Comparison of ENCODE assay signal across 1 cellular context in the genomic region with DNA sequence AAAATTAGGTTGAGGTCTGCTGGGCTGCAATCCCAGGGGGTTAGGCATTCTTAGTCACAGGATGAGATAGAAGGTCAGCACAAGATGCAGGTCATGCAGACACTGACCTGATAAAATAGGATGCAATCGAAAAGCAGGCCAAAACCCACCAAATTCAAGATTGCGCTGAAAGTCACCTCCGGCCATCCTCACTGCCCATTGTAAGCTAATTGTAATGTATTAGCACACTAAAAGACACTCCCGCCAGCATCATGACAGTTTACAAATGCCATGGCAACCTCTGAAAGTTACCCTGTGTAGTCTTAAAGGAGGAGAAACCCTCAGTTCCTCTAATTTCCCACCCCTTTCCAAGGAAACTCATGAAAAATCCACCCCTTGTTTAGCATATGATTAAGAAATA.
TF ChIP-seq lines count a peak whose summit lies in the region.

No MANE protein-coding gene starts in this region.

TF ChIP-seq in SK-N-SH treated with all-trans-retinoic acid at 6 μM for 48 hours, 23 proteins besides CTCF, POLR2A, EP300 and RAD21 (continued from another document):
- no peak for TF ChIP-seq PATZ1 (CRISPR knock-in tag; IDR thresholded peaks at IDR 0.05; ENCODE audit: borderline replicate concordance)
- TF ChIP-seq ZFP3 (CRISPR knock-in tag; IDR thresholded peaks at IDR 0.05): no peak
- TF ChIP-seq, protein P1, sequence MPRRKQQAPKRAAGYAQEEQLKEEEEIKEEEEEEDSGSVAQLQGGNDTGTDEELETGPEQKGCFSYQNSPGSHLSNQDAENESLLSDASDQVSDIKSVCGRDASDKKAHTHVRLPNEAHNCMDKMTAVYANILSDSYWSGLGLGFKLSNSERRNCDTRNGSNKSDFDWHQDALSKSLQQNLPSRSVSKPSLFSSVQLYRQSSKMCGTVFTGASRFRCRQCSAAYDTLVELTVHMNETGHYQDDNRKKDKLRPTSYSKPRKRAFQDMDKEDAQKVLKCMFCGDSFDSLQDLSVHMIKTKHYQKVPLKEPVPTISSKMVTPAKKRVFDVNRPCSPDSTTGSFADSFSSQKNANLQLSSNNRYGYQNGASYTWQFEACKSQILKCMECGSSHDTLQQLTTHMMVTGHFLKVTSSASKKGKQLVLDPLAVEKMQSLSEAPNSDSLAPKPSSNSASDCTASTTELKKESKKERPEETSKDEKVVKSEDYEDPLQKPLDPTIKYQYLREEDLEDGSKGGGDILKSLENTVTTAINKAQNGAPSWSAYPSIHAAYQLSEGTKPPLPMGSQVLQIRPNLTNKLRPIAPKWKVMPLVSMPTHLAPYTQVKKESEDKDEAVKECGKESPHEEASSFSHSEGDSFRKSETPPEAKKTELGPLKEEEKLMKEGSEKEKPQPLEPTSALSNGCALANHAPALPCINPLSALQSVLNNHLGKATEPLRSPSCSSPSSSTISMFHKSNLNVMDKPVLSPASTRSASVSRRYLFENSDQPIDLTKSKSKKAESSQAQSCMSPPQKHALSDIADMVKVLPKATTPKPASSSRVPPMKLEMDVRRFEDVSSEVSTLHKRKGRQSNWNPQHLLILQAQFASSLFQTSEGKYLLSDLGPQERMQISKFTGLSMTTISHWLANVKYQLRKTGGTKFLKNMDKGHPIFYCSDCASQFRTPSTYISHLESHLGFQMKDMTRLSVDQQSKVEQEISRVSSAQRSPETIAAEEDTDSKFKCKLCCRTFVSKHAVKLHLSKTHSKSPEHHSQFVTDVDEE (CRISPR knock-in tag; IDR thresholded peaks at IDR 0.05): no peak
